ENCODE assay signal across 7 cellular contexts in the genomic region with DNA sequence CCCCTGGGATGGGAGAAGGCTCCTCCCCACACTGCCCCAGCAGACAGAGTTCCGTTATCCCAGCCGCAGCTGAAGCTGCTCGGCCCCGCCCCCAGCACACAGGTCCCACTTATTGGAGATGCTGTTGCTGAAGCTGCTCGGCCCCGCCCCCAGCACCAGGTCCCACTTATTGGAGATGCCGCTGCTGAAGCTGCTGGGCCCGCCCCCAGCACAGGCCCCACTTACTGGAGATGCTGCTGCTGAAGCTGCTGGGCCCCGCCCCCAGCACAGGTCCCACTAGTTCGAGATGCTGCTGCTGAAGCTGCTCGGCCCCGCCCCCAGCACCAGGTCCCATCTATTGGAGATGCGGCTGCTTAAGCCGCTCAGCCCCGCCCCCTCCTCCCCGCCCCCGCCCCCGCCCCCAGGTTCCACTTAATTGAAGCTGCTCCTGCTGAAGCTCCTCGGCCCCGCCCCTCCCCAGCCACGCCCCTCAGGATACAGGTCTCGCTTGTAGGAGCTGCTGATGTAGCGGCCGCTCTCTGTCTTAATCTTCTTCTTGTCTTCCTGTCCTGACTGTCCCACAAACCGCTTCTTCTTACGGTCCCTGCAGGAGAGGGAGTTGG. TPM values are rescaled to one million over a fixed set of nuclear protein-coding genes. Genes with fewer than 3 reads are reported as not detected.
A peak's percentile ranks its signal among the peaks of the same experiment; 100 is the strongest.
DNase-seq lines count a peak whose midpoint lies in the region; ATAC-seq and TF ChIP-seq lines count a peak whose summit lies in the region.
"Had no signal": no experiment of that assay in that cellular context is flagged by ENCODE, and none has a peak within 500 bp of the region (broad histone marks: within the 10 kb centered on the region; RNA-seq: fewer than 3 reads in every experiment).

No MANE protein-coding gene starts in this region.

- TF ChIP-seq CTCF in SU-DHL-6 (IDR thresholded peaks at IDR 0.05; ENCODE audit: insufficient read depth, low read length, poor library complexity, severe bottlenecking) (no peak), MM.1S (IDR thresholded peaks at IDR 0.05; ENCODE audit: low read length) (no peak)

- H3K4me1 ChIP-seq in MM.1S (ENCODE audit: low read length) = no peaks in the 10 kb centered on the region

- no peaks in the 10 kb centered on the region for H3K9me3 Mint-ChIP-seq in activated naive CD4-positive, alpha-beta T cell treated with anti-CD3 and anti-CD28 coated beads, Interleukin-2, amount 50 U/mL, for 72 hours

- no peaks in the 10 kb centered on the region for H3K9me2 ChIP-seq in SU-DHL-6 (replicated peaks; ENCODE audit: insufficient read depth, low read length)
- H3K9me2 ChIP-seq in MM.1S (replicated peaks; ENCODE audit: insufficient read depth, low read length) = no peaks in the 10 kb centered on the region

- H3K36me3 ChIP-seq in SU-DHL-6 (ENCODE audit: low read length) (no peaks in the 10 kb centered on the region; the same call in 1 of the 2 replicates), MM.1S (replicated peaks; ENCODE audit: insufficient read depth, low read length) (no peaks in the 10 kb centered on the region)

- peak overlapping the region; percentile 73 to 84 for H3K27ac Mint-ChIP-seq in activated naive CD4-positive, alpha-beta T cell treated with anti-CD3 and anti-CD28 coated beads, Interleukin-2, amount 50 U/mL, for 72 hours

- peak overlapping the region; percentile 18; the same call in 1 of the 2 replicates for H3K27ac ChIP-seq in SU-DHL-6 (ENCODE audit: low read depth, low read length)
- H3K27ac ChIP-seq in MM.1S (ENCODE audit: low read length) = no peak overlapping the region
- H3K27ac ChIP-seq: epithelial cell of prostate had no signal

- DNase-seq in activated naive CD4-positive, alpha-beta T cell treated with anti-CD3 and anti-CD28 coated beads, Interleukin-2, amount 50 U/mL, for 72 hours (ENCODE audit: low spot score in 2 of 2) = no peak
- DNase-seq in activated naive CD4-positive, alpha-beta T cell treated with anti-CD3 and anti-CD28 coated beads, Interleukin-2, amount 50 U/mL, for 16 hours = no peak
- DNase-seq in putamen (ENCODE audit: low spot score) (peak; percentile 90), SKM-1 (lab: John Stamatoyannopoulos, UW; ENCODE audit: unreplicated experiment) (no peak), MM.1S (no peak)

- ATAC-seq in activated naive CD4-positive, alpha-beta T cell treated with anti-CD3 and anti-CD28 coated beads, Interleukin-2, amount 50 U/mL, for 72 hours = peak in 1 of 2 donors; percentile 63

- H3K9ac ChIP-seq in SU-DHL-6 (ENCODE audit: low read length) (no peak overlapping the region), MM.1S (ENCODE audit: low read length) (no peak overlapping the region)

- H4K20me1 ChIP-seq in SU-DHL-6 (ENCODE audit: low read depth, low read length) (no peaks in the 10 kb centered on the region), MM.1S (ENCODE audit: insufficient read depth, low read length) (no peaks in the 10 kb centered on the region)

- no peak overlapping the region for H3K4me3 ChIP-seq in SU-DHL-6 (ENCODE audit: insufficient read depth, low read length, poor library complexity, severe bottlenecking)
- no peak overlapping the region for H3K4me3 ChIP-seq in MM.1S (ENCODE audit: low read length)

- H3K27me3 ChIP-seq in SU-DHL-6 (ENCODE audit: low read length) (no peaks in the 10 kb centered on the region), MM.1S (replicated peaks; ENCODE audit: insufficient read depth, low read length) (no peaks in the 10 kb centered on the region)

- H3K79me2 ChIP-seq in SU-DHL-6 (ENCODE audit: insufficient read depth, low read length) (no peaks in the 10 kb centered on the region), MM.1S (ENCODE audit: low read length) (no peaks in the 10 kb centered on the region)

- no peak overlapping the region for H3K4me2 ChIP-seq in SU-DHL-6 (ENCODE audit: low read depth, low read length, poor library complexity, severe bottlenecking)
- H3K4me2 ChIP-seq in MM.1S (ENCODE audit: low read depth, low read length) = no peak overlapping the region

- H3K9me3 ChIP-seq in SU-DHL-6 (ENCODE audit: insufficient read depth, low read length) (no peaks in the 10 kb centered on the region), MM.1S (replicated peaks; ENCODE audit: insufficient read depth, low read length) (no peaks in the 10 kb centered on the region)

- H3F3A ChIP-seq in SU-DHL-6 (ENCODE audit: insufficient read depth) (peaks cover 12% of the 10 kb centered on the region; the same call in 1 of the 2 replicates), MM.1S (ENCODE audit: insufficient read depth, low read length) (no peaks in the 10 kb centered on the region)

- H2AFZ ChIP-seq in SU-DHL-6 (ENCODE audit: low read depth, low read length, severe bottlenecking) = no peak overlapping the region
- H2AFZ ChIP-seq in MM.1S (ENCODE audit: low read length) = no peak overlapping the region

- H3K36me3 Mint-ChIP-seq in activated naive CD4-positive, alpha-beta T cell treated with anti-CD3 and anti-CD28 coated beads, Interleukin-2, amount 50 U/mL, for 72 hours = no peaks in the 10 kb centered on the region

RNA-seq across cellular contexts. Expression of gene CFAP73, which starts 12.0 kb away (rescaled TPM):
- total RNA-seq in activated naive CD4-positive, alpha-beta T cell treated with anti-CD3 and anti-CD28 coated beads, Interleukin-2, amount 50 U/mL, for 72 hours = under 1 TPM; 0.45 to 0.98 TPM

RNA-seq across cellular contexts. Expression of gene DDX54, which starts 23.8 kb away (rescaled TPM):
- 10 to 100 TPM; 77.3 to 96.2 TPM for total RNA-seq in activated naive CD4-positive, alpha-beta T cell treated with anti-CD3 and anti-CD28 coated beads, Interleukin-2, amount 50 U/mL, for 72 hours

RNA-seq across cellular contexts. Expression of gene RITA1, which starts 24.0 kb away (rescaled TPM):
- total RNA-seq in activated naive CD4-positive, alpha-beta T cell treated with anti-CD3 and anti-CD28 coated beads, Interleukin-2, amount 50 U/mL, for 72 hours = 10 to 100 TPM; 15.8 to 26.3 TPM

RNA-seq across cellular contexts. Expression of gene RASAL1, which starts 26.0 kb away (rescaled TPM):
- 10 to 100 TPM in 1 of 2 donors, 1 to 10 TPM in 1; 9.8 to 15.1 TPM for total RNA-seq in activated naive CD4-positive, alpha-beta T cell treated with anti-CD3 and anti-CD28 coated beads, Interleukin-2, amount 50 U/mL, for 72 hours

RNA-seq across cellular contexts. Expression of gene TPCN1, which starts 59.7 kb away (rescaled TPM):
- total RNA-seq in activated naive CD4-positive, alpha-beta T cell treated with anti-CD3 and anti-CD28 coated beads, Interleukin-2, amount 50 U/mL, for 72 hours = 100 to 1,000 TPM in 1 of 2 donors, 10 to 100 TPM in 1; 54.7 to 111 TPM
